Comparison of ENCODE assay signal across 17 cellular contexts in the genomic region with DNA sequence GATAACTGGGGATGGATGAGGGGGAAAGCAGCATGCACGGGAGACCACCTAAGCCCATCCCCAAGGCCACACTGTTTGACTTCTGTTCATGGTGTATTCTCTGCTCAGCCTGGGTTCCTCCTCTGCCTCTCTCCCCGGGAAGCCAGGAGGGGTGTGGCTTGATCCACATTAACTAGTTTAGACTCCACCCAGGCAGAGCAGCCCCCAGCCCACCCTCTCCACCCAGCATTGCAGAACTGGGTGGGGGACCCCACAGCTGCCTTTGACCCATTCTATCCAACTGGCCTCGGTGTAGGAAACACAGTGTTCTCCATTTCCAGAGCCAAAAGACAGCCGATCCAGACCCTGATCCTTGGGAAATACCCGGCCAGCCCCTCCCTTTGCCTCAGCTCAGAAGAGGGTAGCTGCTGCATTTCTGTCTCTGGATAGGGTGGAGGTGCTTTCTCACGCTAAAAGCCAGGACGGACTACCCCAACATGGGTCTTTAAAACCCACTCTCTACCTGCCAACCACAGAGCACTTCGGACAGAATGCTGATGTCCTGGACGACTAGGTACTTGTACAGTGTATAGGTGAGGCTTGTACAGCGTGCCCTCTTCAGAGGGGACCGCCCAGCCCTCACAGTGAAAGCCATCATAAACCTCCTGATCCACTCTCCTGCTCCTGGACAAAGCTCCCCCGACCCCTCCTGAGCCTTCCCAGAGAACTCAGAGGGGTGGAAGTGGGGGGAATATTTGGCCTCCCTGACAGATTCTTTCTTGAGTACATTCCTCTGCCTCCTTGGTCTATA. TPM values are rescaled to one million over a fixed set of nuclear protein-coding genes. Genes with fewer than 3 reads are reported as not detected.
DNase-seq lines count a peak whose midpoint lies in the region; ATAC-seq and TF ChIP-seq lines count a peak whose summit lies in the region.
"Had no signal": no experiment of that assay in that cellular context is flagged by ENCODE, and none has a peak within 500 bp of the region (broad histone marks: within the 10 kb centered on the region; RNA-seq: fewer than 3 reads in every experiment).

No MANE protein-coding gene starts in this region.

- H3K27me3 ChIP-seq in H9 (ENCODE audit: insufficient read depth, low read length), result no peaks in the 10 kb centered on the region
- H3K27me3 ChIP-seq in BE2C, result no peaks in the 10 kb centered on the region

- no peaks in the 10 kb centered on the region for H3K9me3 Mint-ChIP-seq in H9
- H3K9me3 Mint-ChIP-seq in stimulated activated effector memory CD8-positive, alpha-beta T cell treated with anti-CD3 and anti-CD28 coated beads, Interleukin-12 subunit alpha, Interleukin-12 subunit beta, amount 100 ng/mL, for 72 hours, result no peaks in the 10 kb centered on the region
- H3K9me3 Mint-ChIP-seq: naive thymus-derived CD4-positive, alpha-beta T cell had no signal

- H3K4me3 ChIP-seq in choroid plexus epithelial cell (ENCODE audit: low read depth, low read length) (no peak overlapping the region), BE2C (ENCODE audit: low read depth, low read length) (no peak overlapping the region)
- H3K4me3 ChIP-seq: skin epidermis had no signal

- TF ChIP-seq CTCF in H9 (conservative IDR thresholded peaks at IDR 0.05) (no peak), choroid plexus epithelial cell (conservative IDR thresholded peaks at IDR 0.05; ENCODE audit: low read depth, low read length) (no peak), BE2C (IDR thresholded peaks at IDR 0.05; ENCODE audit: low read depth, low read length) (no peak)

- H3K9ac ChIP-seq in H9 (ENCODE audit: extremely low read depth, insufficient read length, low read length), result no peak overlapping the region

- H3K36me3 ChIP-seq in BE2C, result no peaks in the 10 kb centered on the region; the same call in 1 of the 2 replicates

- no peak overlapping the region for H2AK5ac ChIP-seq in H9 (ENCODE audit: insufficient read length, low read length)

- H4K20me1 ChIP-seq in H9 (ENCODE audit: control insufficient read depth, insufficient read depth, insufficient read length), result no peaks in the 10 kb centered on the region

- H4K5ac ChIP-seq in H9 (ENCODE audit: insufficient read length, low read depth, low read length), result no peak overlapping the region

- no peak overlapping the region for H3T11ph ChIP-seq in H9 (ENCODE audit: low read length)

- peak overlapping the region in 1 of 2 experiments; percentile 36; a peak in 1 of 5 replicates for H3K4me3 Mint-ChIP-seq in H9
- H3K4me3 Mint-ChIP-seq in stimulated activated effector memory CD8-positive, alpha-beta T cell treated with anti-CD3 and anti-CD28 coated beads, Interleukin-12 subunit alpha, Interleukin-12 subunit beta, amount 100 ng/mL, for 72 hours, result no peak overlapping the region
- H3K4me3 Mint-ChIP-seq: naive thymus-derived CD4-positive, alpha-beta T cell had no signal

- peaks cover 10% of the 10 kb centered on the region for H3K27me3 Mint-ChIP-seq in H9 (ENCODE audit: low read depth)
- H3K27me3 Mint-ChIP-seq: naive thymus-derived CD4-positive, alpha-beta T cell had no signal

- H2BK120ac ChIP-seq in H9 (ENCODE audit: low read depth, low read length, poor library complexity, severe bottlenecking), result no peak overlapping the region

- no peak overlapping the region for H2BK5ac ChIP-seq in H9 (ENCODE audit: insufficient read length, low read length)

- H3K27ac Mint-ChIP-seq in H9, result no peak overlapping the region
- peak overlapping the region; percentile 72 for H3K27ac Mint-ChIP-seq in stimulated activated effector memory CD8-positive, alpha-beta T cell treated with anti-CD3 and anti-CD28 coated beads, Interleukin-12 subunit alpha, Interleukin-12 subunit beta, amount 100 ng/mL, for 72 hours

- no peaks in the 10 kb centered on the region for H3K23me2 ChIP-seq in H9 (ENCODE audit: insufficient read length, low read depth, low read length, poor library complexity, severe bottlenecking)

- no peak overlapping the region for H3K18ac ChIP-seq in H9 (ENCODE audit: insufficient read length, low read depth, low read length)

- no peak overlapping the region for H3K27ac ChIP-seq in H9 (ENCODE audit: insufficient read length, low read depth, low read length)

- H3K14ac ChIP-seq in H9 (ENCODE audit: insufficient read depth, low read length), result no peak overlapping the region

- H3K9me3 ChIP-seq in H9 (ENCODE audit: control insufficient read depth, low read depth, low read length), result no peaks in the 10 kb centered on the region
- H3K9me3 ChIP-seq in BE2C, result no peaks in the 10 kb centered on the region

- peaks cover 46% of the 10 kb centered on the region in 2 experiments for H3K4me1 Mint-ChIP-seq in H9
- H3K4me1 Mint-ChIP-seq in stimulated activated effector memory CD8-positive, alpha-beta T cell treated with anti-CD3 and anti-CD28 coated beads, Interleukin-12 subunit alpha, Interleukin-12 subunit beta, amount 100 ng/mL, for 72 hours, result peaks cover 65% of the 10 kb centered on the region

- H3K4ac ChIP-seq in H9 (ENCODE audit: low read depth, low read length), result no peak overlapping the region

- H3K4me1 ChIP-seq in H9 (ENCODE audit: insufficient read depth, low read length), result peaks cover 3% of the 10 kb centered on the region; the same call in 1 of the 2 replicates
- peaks cover 12% of the 10 kb centered on the region for H3K4me1 ChIP-seq in BE2C

- no peak overlapping the region for H2BK12ac ChIP-seq in H9 (ENCODE audit: insufficient read length, low read depth, low read length)

- no peaks in the 10 kb centered on the region for H3K79me2 ChIP-seq in H9 (ENCODE audit: insufficient read depth, low read length)

- no peak overlapping the region for H4K8ac ChIP-seq in H9 (replicated peaks; ENCODE audit: insufficient read length, low read depth, low read length)

- H2BK20ac ChIP-seq in H9 (ENCODE audit: low read depth, low read length, poor library complexity, severe bottlenecking), result no peak overlapping the region

- no peak overlapping the region for H3K23ac ChIP-seq in H9 (ENCODE audit: insufficient read length, low read depth, low read length)

- H3K4me2 ChIP-seq in H9 (ENCODE audit: insufficient read depth, insufficient read length, low read length), result no peak overlapping the region

- no peak overlapping the region for H2AFZ ChIP-seq in H9 (ENCODE audit: low read length)

- H3K56ac ChIP-seq in H9 (ENCODE audit: insufficient read length, low read depth, low read length), result no peak overlapping the region

- peaks cover 14 to 24% (median 22%) of the 10 kb centered on the region in 3 experiments for H3K36me3 Mint-ChIP-seq in H9 (ENCODE audit: insufficient read depth in 1 of 3, low read depth in 3 of 3)
- peaks cover 87% of the 10 kb centered on the region for H3K36me3 Mint-ChIP-seq in stimulated activated effector memory CD8-positive, alpha-beta T cell treated with anti-CD3 and anti-CD28 coated beads, Interleukin-12 subunit alpha, Interleukin-12 subunit beta, amount 100 ng/mL, for 72 hours

- H3K79me1 ChIP-seq in H9 (ENCODE audit: insufficient read depth, low read depth, low read length, poor library complexity, severe bottlenecking), result no peaks in the 10 kb centered on the region

- no peak for ATAC-seq in stimulated activated effector memory CD8-positive, alpha-beta T cell treated with anti-CD3 and anti-CD28 coated beads, Interleukin-12 subunit alpha, Interleukin-12 subunit beta, amount 100 ng/mL, for 72 hours
- no peak for ATAC-seq in GM21737 (IDR thresholded peaks at IDR 0.05; ENCODE audit: unreplicated experiment)
- no peak for ATAC-seq in stimulated activated naive CD8-positive, alpha-beta T cell treated with anti-CD3 and anti-CD28 coated beads, Interleukin-15, Interleukin-2, amounts not matched to agents 100 U/mL and 50 U/mL, for 24 hours
- ATAC-seq: HepG2; naive thymus-derived CD4-positive, alpha-beta T cell had no signal

- DNase-seq in H9, result peak; percentile 29
- DNase-seq in choroid plexus epithelial cell (ENCODE audit: low read depth), result peak; percentile 12
- peak; percentile 52 for DNase-seq in islet precursor cell
- no peak for DNase-seq in stimulated activated effector memory CD8-positive, alpha-beta T cell treated with anti-CD3 and anti-CD28 coated beads, Interleukin-12 subunit alpha, Interleukin-12 subunit beta, amount 100 ng/mL, for 72 hours (ENCODE audit: low spot score in 2 of 2)
- no peak for DNase-seq in NCI-H524 (lab: John Stamatoyannopoulos, UW)
- DNase-seq in BE2C, result no peak
- no peak for DNase-seq in stimulated activated naive CD8-positive, alpha-beta T cell treated with anti-CD3 and anti-CD28 coated beads, Interleukin-15, Interleukin-2, amounts not matched to agents 100 U/mL and 50 U/mL, for 24 hours
- DNase-seq: activated CD8-positive, alpha-beta memory T cell treated with anti-CD3 and anti-CD28 coated beads for 24 hours; activated naive CD4-positive, alpha-beta T cell treated with anti-CD3 and anti-CD28 coated beads, Interleukin-2, amount 50 U/mL, for 16 hours; dermis blood vessel endothelial cell; naive thymus-derived CD4-positive, alpha-beta T cell; NCI-H2171 had no signal

- H2BK15ac ChIP-seq in H9 (ENCODE audit: low read depth, low read length), result no peak overlapping the region

- no peak overlapping the region for H4K91ac ChIP-seq in H9 (ENCODE audit: insufficient read length, low read depth, low read length)

- no CpG with 5 or more reads among the region's 12 CpGs for WGBS in H9 (ENCODE audit: extremely low coverage, insufficient read length, low lambda C conversion rate)

RNA-seq across cellular contexts. Expression of a gene that starts 9.4 kb away (rescaled TPM):
- 5.8 and 6.5 TPM in 2 replicates for total RNA-seq in H9 (2021)
- polyA plus RNA-seq in BE2C (2012; ENCODE audit: insufficient read depth, insufficient read length, low read depth), result 30.5 TPM

RNA-seq across cellular contexts. Expression of a gene that starts 20.0 kb away (rescaled TPM):
- total RNA-seq in H9 (2021), result 3.6 and 4.5 TPM in 2 replicates
- polyA plus RNA-seq in BE2C (2012; ENCODE audit: insufficient read depth, insufficient read length, low read depth), result 28.1 TPM

RNA-seq across cellular contexts. Expression of a gene that starts 27.7 kb away (rescaled TPM):
- 4.2 and 5.7 TPM in 2 replicates for total RNA-seq in H9 (2021)
- not detected for polyA plus RNA-seq in BE2C (2012; ENCODE audit: insufficient read depth, insufficient read length, low read depth)

RNA-seq across cellular contexts. Expression of a gene that starts 33.5 kb away (rescaled TPM):
- total RNA-seq in H9 (2021), result not detected in 2 replicates
- polyA plus RNA-seq in BE2C (2012; ENCODE audit: insufficient read depth, insufficient read length, low read depth), result not detected
- total RNA-seq: dermis blood vessel endothelial cell, SK-MEL-5 had no signal
- polyA plus RNA-seq: keratinocyte had no signal

Comparison
In these comparisons a context has a peak if more than half of its experiments do, and no peak if none do; other contexts are left out.
1. DNase-seq: peak in H9 (single experiment), choroid plexus epithelial cell (single experiment) and islet precursor cell (single experiment); none in stimulated activated effector memory CD8-positive, alpha-beta T cell treated with anti-CD3 and anti-CD28 coated beads, Interleukin-12 subunit alpha, Interleukin-12 subunit beta, amount 100 ng/mL, for 72 hours (0 of 2), NCI-H524 (0 of 2), BE2C (single experiment) and stimulated activated naive CD8-positive, alpha-beta T cell treated with anti-CD3 and anti-CD28 coated beads, Interleukin-15, Interleukin-2, amounts not matched to agents 100 U/mL and 50 U/mL, for 24 hours (single experiment).